Comparison of ENCODE assay signal across 8 cellular contexts in the genomic region with DNA sequence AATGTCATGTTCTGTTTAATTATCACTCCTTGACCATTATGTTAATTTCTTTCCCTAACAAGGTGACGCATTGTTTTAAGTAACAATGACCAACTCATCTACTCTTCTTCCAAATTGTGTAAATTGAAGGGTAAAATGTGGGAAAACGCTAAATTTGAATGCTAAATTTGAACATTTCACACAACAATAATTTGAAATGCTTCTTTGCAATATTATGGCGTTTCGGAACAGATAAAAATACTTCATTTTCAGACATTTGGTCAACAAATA. TPM values are rescaled to one million over a fixed set of nuclear protein-coding genes. Genes with fewer than 3 reads are reported as not detected.
A peak's percentile ranks its signal among the peaks of the same experiment; 100 is the strongest.
DNase-seq lines count a peak whose midpoint lies in the region; ATAC-seq, FAIRE-seq and TF ChIP-seq lines count a peak whose summit lies in the region.

No MANE protein-coding gene starts in this region.

- no peak for TF ChIP-seq POLR2A in GM12878 (IDR thresholded peaks at IDR 0.05; ENCODE audit: low read depth, low read length)

- no peak for TF ChIP-seq EP300 in GM12878 (IDR thresholded peaks at IDR 0.05; ENCODE audit: borderline replicate concordance in 1 of 2, control insufficient read depth in 1 of 2, low read depth in 2 of 2, low read length in 2 of 2)

- H3K4me1 ChIP-seq in GM12878 (ENCODE audit: control insufficient read depth, insufficient read depth, low read length) (no peaks in the 10 kb centered on the region; the same call in 1 of the 2 replicates), mesenchymal stem cell (ENCODE audit: control insufficient read depth, insufficient read depth, low read depth, low read length) (peaks cover 4% of the 10 kb centered on the region), upper lobe of right lung (peaks cover 21% of the 10 kb centered on the region)

- TF ChIP-seq RAD21 in GM12878 (IDR thresholded peaks at IDR 0.05; ENCODE audit: insufficient read depth, low read depth, low read length): no peak

- CTCF ChIA-PET in GM12878 (lab: Yijun Ruan, JAX): no interaction called here

- no peak overlapping the region for H3K14ac ChIP-seq in mesenchymal stem cell (ENCODE audit: low read length in 2 of 2)

- no peak overlapping the region for H2BK120ac ChIP-seq in mesenchymal stem cell (ENCODE audit: low read depth, low read length)

- H3K4me3 ChIP-seq in GM12878 (peak overlapping the region; percentile 83), mesenchymal stem cell (ENCODE audit: insufficient read depth in 1 of 2, low read depth in 1 of 2, low read length in 2 of 2) (peak overlapping the region in 1 of 2 experiments; percentile 89), upper lobe of right lung (peak overlapping the region; percentile 79)

- H3K4me2 ChIP-seq in GM12878 (ENCODE audit: control insufficient read depth, insufficient read depth) (peak overlapping the region; percentile 94), mesenchymal stem cell (ENCODE audit: low read length, poor library complexity, severe bottlenecking) (peak overlapping the region; percentile 75)

- peak; percentile 69 for FAIRE-seq in GM12878 (lab: Jason Lieb, UNC)

- no peaks in the 10 kb centered on the region for H3K36me3 ChIP-seq in GM12878 (ENCODE audit: control insufficient read depth in 2 of 2, insufficient read depth in 2 of 2, low read length in 1 of 2)
- H3K36me3 ChIP-seq in mesenchymal stem cell (ENCODE audit: control insufficient read depth in 1 of 2, insufficient read depth in 2 of 2, low read depth in 1 of 2, low read length in 2 of 2): no peaks in the 10 kb centered on the region
- no peaks in the 10 kb centered on the region for H3K36me3 ChIP-seq in upper lobe of right lung

- no peaks in the 10 kb centered on the region for H4K20me1 ChIP-seq in GM12878 (ENCODE audit: control insufficient read depth, insufficient read depth)

- RAD21 ChIA-PET in GM12878 (lab: Charles Lee; ENCODE audit: unreplicated experiment): interaction anchor here (3.1 kb wide), 1 partner anchor 31 kb away, joined by 16 read pairs; no protein-coding TSS in a partner anchor

- no peak overlapping the region for H3K18ac ChIP-seq in mesenchymal stem cell (ENCODE audit: low read depth in 1 of 2, low read length in 2 of 2)

- no peak overlapping the region for H2BK15ac ChIP-seq in mesenchymal stem cell (ENCODE audit: low read depth, poor library complexity, severe bottlenecking)

- TF ChIP-seq CTCF in GM12878 (IDR thresholded peaks at IDR 0.05 in 2 of 3, conservative IDR thresholded peaks at IDR 0.05 in 1 of 3; ENCODE audit: control insufficient read depth in 2 of 3, extremely low read depth in 1 of 3, insufficient read depth in 1 of 3, low read depth in 3 of 3, low read length in 3 of 3): no peak
- TF ChIP-seq CTCF in upper lobe of right lung (IDR thresholded peaks at IDR 0.05): no peak

- peak overlapping the region; percentile 84 for H2AFZ ChIP-seq in GM12878 (ENCODE audit: control insufficient read depth, low read depth, low read length)
- H2AFZ ChIP-seq in mesenchymal stem cell (ENCODE audit: low read depth, low read length): no peak overlapping the region

- H4K91ac ChIP-seq in mesenchymal stem cell (ENCODE audit: low read length): no peak overlapping the region

- no peak overlapping the region for H3K23ac ChIP-seq in mesenchymal stem cell (ENCODE audit: low read length in 2 of 2)

- peaks cover under 1% of the 10 kb centered on the region for H3K9me3 Mint-ChIP-seq in activated naive CD4-positive, alpha-beta T cell treated with anti-CD3 and anti-CD28 coated beads, Interleukin-2, amount 50 U/mL, for 24 hours

- H3K4me1 Mint-ChIP-seq in activated naive CD4-positive, alpha-beta T cell treated with anti-CD3 and anti-CD28 coated beads, Interleukin-2, amount 50 U/mL, for 24 hours: peaks cover 5% of the 10 kb centered on the region

- H3K27me3 Mint-ChIP-seq in activated naive CD4-positive, alpha-beta T cell treated with anti-CD3 and anti-CD28 coated beads, Interleukin-2, amount 50 U/mL, for 24 hours: no peaks in the 10 kb centered on the region

- ATAC-seq in GM12878: no peak
- ATAC-seq in upper lobe of right lung: no peak
- no peak for ATAC-seq in GM19467 (IDR thresholded peaks at IDR 0.05; ENCODE audit: unreplicated experiment)

- H2AK5ac ChIP-seq in mesenchymal stem cell (ENCODE audit: low read length, severe bottlenecking): no peak overlapping the region

- peaks cover under 1% of the 10 kb centered on the region for H3K36me3 Mint-ChIP-seq in activated naive CD4-positive, alpha-beta T cell treated with anti-CD3 and anti-CD28 coated beads, Interleukin-2, amount 50 U/mL, for 24 hours

- POLR2A ChIA-PET in GM12878 (lab: Charles Lee): interaction anchor here (2.2 kb wide), 1 partner anchor 130 kb away, joined by 7 read pairs; no protein-coding TSS in a partner anchor

- no peak for DNase-seq in activated naive CD4-positive, alpha-beta T cell treated with anti-CD3 and anti-CD28 coated beads, Interleukin-2, amount 50 U/mL, for 16 hours
- DNase-seq in GM12878 (ENCODE audit: low read depth, low spot score) (no peak), mesenchymal stem cell (no peak), upper lobe of right lung (no peak), HuH-7.5 (ENCODE audit: low spot score) (no peak), D341Med (ENCODE audit: low spot score) (no peak)

- H3K79me2 ChIP-seq in GM12878 (ENCODE audit: control insufficient read depth, insufficient read depth, low read length): peaks cover 10% of the 10 kb centered on the region

- H3K4me3 Mint-ChIP-seq in activated naive CD4-positive, alpha-beta T cell treated with anti-CD3 and anti-CD28 coated beads, Interleukin-2, amount 50 U/mL, for 24 hours: peak overlapping the region; percentile 92

- peaks cover 6% of the 10 kb centered on the region for H3K79me1 ChIP-seq in mesenchymal stem cell (replicated peaks; ENCODE audit: low read length, poor library complexity, severe bottlenecking)

- H3K27ac Mint-ChIP-seq in activated naive CD4-positive, alpha-beta T cell treated with anti-CD3 and anti-CD28 coated beads, Interleukin-2, amount 50 U/mL, for 24 hours: peak overlapping the region; percentile 92

- no peak overlapping the region for H3K4ac ChIP-seq in mesenchymal stem cell (ENCODE audit: low read depth in 1 of 2, low read length in 2 of 2)

- WGBS in GM12878 (ENCODE audit: insufficient coverage, insufficient replicate concordance, low lambda C conversion rate, missing lambda C conversion rate): 33% methylated on average over 4 of the region's 4 CpGs
- WGBS in mesenchymal stem cell: no CpG with 5 or more reads among the region's 4 CpGs

- H3K27ac ChIP-seq in GM12878 (ENCODE audit: control insufficient read depth, insufficient read depth): peak overlapping the region; percentile 96
- no peak overlapping the region for H3K27ac ChIP-seq in mesenchymal stem cell (ENCODE audit: low read length, poor library complexity, severe bottlenecking)
- peak overlapping the region; percentile 100 for H3K27ac ChIP-seq in upper lobe of right lung

- SMC1A ChIA-PET in GM12878 (lab: Charles Lee; ENCODE audit: uncharacterized antibody, unreplicated experiment): no interaction called here

- no peak overlapping the region for H4K8ac ChIP-seq in mesenchymal stem cell (ENCODE audit: low read length)

- H3K27me3 ChIP-seq in GM12878 (replicated peaks in 1 of 2; ENCODE audit: control insufficient read depth in 2 of 2, insufficient read depth in 2 of 2, low read length in 1 of 2): no peaks in the 10 kb centered on the region
- no peaks in the 10 kb centered on the region for H3K27me3 ChIP-seq in mesenchymal stem cell (ENCODE audit: control insufficient read depth in 1 of 2, insufficient read depth in 1 of 2, low read length in 2 of 2)
- no peaks in the 10 kb centered on the region for H3K27me3 ChIP-seq in upper lobe of right lung

- no TSS peak for BruUV-seq in GM12878 (replicated peaks; lab: Mats Ljungman, UMichigan)

- H2BK12ac ChIP-seq in mesenchymal stem cell (ENCODE audit: low read length in 2 of 2): no peak overlapping the region

- intact Hi-C loops in GM12878 (cut with micrococcal nuclease; ENCODE audit: unreplicated experiment): loop anchor here (10.0 kb wide), 1 partner anchor 130 kb away; no protein-coding TSS in a partner anchor
- intact Hi-C loops in upper lobe of right lung (cut with DNase I): no loop called here

- H3K9ac ChIP-seq in GM12878 (ENCODE audit: control insufficient read depth, insufficient read depth, low read length) (peak overlapping the region; percentile 96), mesenchymal stem cell (ENCODE audit: low read length) (peak overlapping the region; percentile 86)

- no peak overlapping the region for H2BK5ac ChIP-seq in mesenchymal stem cell (ENCODE audit: low read depth, low read length, poor library complexity, severe bottlenecking)

- no peaks in the 10 kb centered on the region for H3K9me3 ChIP-seq in GM12878 (replicated peaks; ENCODE audit: control insufficient read depth, insufficient read depth, low read length)
- no peaks in the 10 kb centered on the region for H3K9me3 ChIP-seq in mesenchymal stem cell (ENCODE audit: control insufficient read depth, low read length)
- H3K9me3 ChIP-seq in upper lobe of right lung: no peaks in the 10 kb centered on the region

- in situ Hi-C loops in GM12878 (cut with MboI): no loop called here

TF ChIP-seq in GM12878, 131 proteins besides CTCF, POLR2A, EP300 and RAD21 (continues in another document):
- TF ChIP-seq NBN (IDR thresholded peaks at IDR 0.05) (0 out of 2 replicates have a peak, but pooled peaks have one; percentile 12), HDAC6 (IDR thresholded peaks at IDR 0.05; ENCODE audit: unreplicated experiment) (no peak), CBX3 (IDR thresholded peaks at IDR 0.05; ENCODE audit: borderline replicate concordance, low read depth) (no peak), SP1 (IDR thresholded peaks at IDR 0.05; ENCODE audit: low read depth, low read length) (no peak), CHD4 (IDR thresholded peaks at IDR 0.05) (no peak)

RNA-seq across cellular contexts. Expression of gene KMT2C, which starts 29.2 kb away (rescaled TPM):
- total RNA-seq in GM12878 (2013; cell fraction: nucleolus; rRNA removed): 533 and 539 TPM in 2 replicates
- total RNA-seq in GM12878 (2014; rRNA removed) (18.6 and 23.9 TPM in 2 replicates), GM12878 (2014; rRNA removed; fragmentation: Illumina TruSeq; extraction: Trizol) (22.5 and 24.4 TPM in 2 replicates), GM12878 (2021) (45.2 and 51.0 TPM in 2 replicates), upper lobe of right lung (99.0 TPM)
- 20.5 TPM for polyA plus RNA-seq in GM12878 (2011; ENCODE audit: low read depth)
- polyA plus RNA-seq in GM12878 (2011; rRNA removed) (20.1 and 21.5 TPM in 2 replicates), GM12878 (2014; fragmentation: Illumina TruSeq; extraction: Trizol) (23.2 and 27.7 TPM in 2 replicates), GM12878 (2014; fragmentation: Nextera tagmentation; extraction: Ambion mirVana) (10 to 100 TPM in 1 of 2 experiments, 1 to 10 TPM in 1; 3.3 to 11.0 TPM), GM12878 (2014; rRNA removed) (16.4 and 19.7 TPM in 2 replicates), GM12878 (2016; fragmentation: Nextera tagmentation; extraction: Ambion mirVana) (10 to 100 TPM; 10.9 to 14.4 TPM)
- 19.0 and 25.0 TPM in 2 replicates for polyA plus RNA-seq in GM12878 (2011; cell fraction: cytosol; rRNA removed)
- polyA plus RNA-seq in GM12878 (2011; cell fraction: nucleus; rRNA removed): 45.9 and 55.3 TPM in 2 replicates
- 18.9 and 21.4 TPM in 2 replicates for polyA plus RNA-seq in GM12878 (2012)
- polyA minus RNA-seq in GM12878 (2011; rRNA and poly(A)+ RNA removed): 90.8 and 145 TPM in 2 replicates
- polyA minus RNA-seq in GM12878 (2011; cell fraction: cytosol; rRNA and poly(A)+ RNA removed): 31.4 and 32.6 TPM in 2 replicates
- 97.8 and 125 TPM in 2 replicates for polyA minus RNA-seq in GM12878 (2011; cell fraction: nucleus; rRNA and poly(A)+ RNA removed)
- 7.0 TPM for polyA plus RNA-seq in mesenchymal stem cell (2013, experiment 1 of 2)
- 7.0 TPM for polyA plus RNA-seq in mesenchymal stem cell (2013, experiment 2 of 2)
